Comparison of ENCODE assay signal across 11 cellular contexts in genomic region chr16:53034306-53034705, GRCh38. TPM values are rescaled to one million over a fixed set of nuclear protein-coding genes. Genes with fewer than 3 reads are reported as not detected.
"Had no signal": no experiment of that assay in that cellular context is flagged by ENCODE, and none has a peak within 500 bp of the region (broad histone marks: within the 10 kb centered on the region; RNA-seq: fewer than 3 reads in every experiment).

No MANE protein-coding gene starts in this region.

- DNase-seq: activated CD4-positive, alpha-beta T cell treated with anti-CD3 and anti-CD28 coated beads, Interleukin-2, amount 10 ng/mL, durations not matched to agents 7 days and 5 days; activated CD8-positive, alpha-beta memory T cell treated with anti-CD3 and anti-CD28 coated beads for 24 hours; activated naive CD4-positive, alpha-beta T cell treated with Interleukin-2 at 50 U/mL for 16 hours; natural killer cell; occipital lobe; psoas muscle; stimulated activated CD4-positive, alpha-beta T cell treated with anti-CD3 and anti-CD28 coated beads, Interleukin-12 subunit alpha, Interleukin-12 subunit beta, amount 100 ng/mL, for 4 hours; stimulated activated naive CD8-positive, alpha-beta T cell treated with anti-CD3 and anti-CD28 coated beads, Interleukin-15, Interleukin-2, amounts not matched to agents 100 U/mL and 50 U/mL, for 24 hours; T-cell; upper lobe of right lung had no signal

- H3K27me3 ChIP-seq: upper lobe of right lung had no signal

- H3K4me3 ChIP-seq: psoas muscle, upper lobe of right lung had no signal

- FAIRE-seq: islet of Langerhans had no signal

- H3K27ac ChIP-seq: psoas muscle, upper lobe of right lung had no signal

- H3K9me3 ChIP-seq: psoas muscle, upper lobe of right lung had no signal

- H3K36me3 ChIP-seq: upper lobe of right lung had no signal

- H3K4me1 ChIP-seq: psoas muscle, upper lobe of right lung had no signal

RNA-seq across cellular contexts. Expression of gene CHD9NB, which starts 18.4 kb away (rescaled TPM):
- total RNA-seq: T-cell had no signal
